ENCODE assay signal across 21 cellular contexts in the genomic region with DNA sequence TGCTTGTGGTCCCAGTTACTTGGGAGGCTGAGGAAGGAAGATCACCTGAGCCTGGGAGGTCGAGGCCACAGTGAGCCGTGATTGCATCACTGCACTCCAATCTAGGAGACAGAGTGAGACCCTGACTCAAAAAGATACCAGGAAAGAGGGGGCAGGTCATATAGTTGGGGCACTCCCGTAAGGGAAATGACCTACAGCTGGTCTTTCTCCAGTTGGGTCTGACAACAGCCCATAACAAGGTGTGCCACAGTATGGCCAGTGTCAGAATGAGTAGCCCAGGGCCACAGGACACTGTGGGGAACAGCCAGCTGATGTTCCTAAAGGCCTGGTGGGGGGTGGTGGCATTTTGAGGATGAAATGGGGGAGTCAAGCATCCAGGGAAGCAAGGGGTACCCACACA. TPM values are rescaled to one million over a fixed set of nuclear protein-coding genes. Genes with fewer than 3 reads are reported as not detected.
DNase-seq lines count a peak whose midpoint lies in the region; ATAC-seq and TF ChIP-seq lines count a peak whose summit lies in the region.
"Had no signal": no experiment of that assay in that cellular context is flagged by ENCODE, and none has a peak within 500 bp of the region (broad histone marks: within the 10 kb centered on the region; RNA-seq: fewer than 3 reads in every experiment).

No MANE protein-coding gene starts in this region.

- no peaks in the 10 kb centered on the region for H3K9me3 ChIP-seq in CD4-positive, alpha-beta memory T cell (ENCODE audit: control insufficient read depth in 1 of 2, low read length in 2 of 2)
- H3K9me3 ChIP-seq: adrenal gland, BE2C, heart left ventricle, SJCRH30, thoracic aorta had no signal

- no peak overlapping the region for H3K4me3 ChIP-seq in CD4-positive, alpha-beta memory T cell (ENCODE audit: low read length in 2 of 2)
- H3K4me3 ChIP-seq: adrenal gland, cardiac muscle cell, heart left ventricle, SJCRH30, thoracic aorta had no signal

- H3K4me1 ChIP-seq in CD4-positive, alpha-beta memory T cell (ENCODE audit: insufficient read depth, low read length) = peaks cover 20% of the 10 kb centered on the region
- H3K4me1 ChIP-seq: adrenal gland, BE2C, SJCRH30 had no signal

- ATAC-seq in activated CD8-positive, alpha-beta T cell treated with anti-CD3 and anti-CD28 coated beads for 36 hours = no peak
- ATAC-seq: activated CD4-positive, CD25-positive, alpha-beta regulatory T cell treated with anti-CD3 and anti-CD28 coated beads, Interleukin-2, amount 50 U/mL, for 24 hours had no signal

- CTCF ChIA-PET in CD4-positive, alpha-beta memory T cell (lab: Charles Lee; ENCODE audit: partially characterized antibody) = no interaction called here
- CTCF ChIA-PET in activated CD8-positive, alpha-beta T cell treated with anti-CD3 and anti-CD28 coated beads for 36 hours (lab: Charles Lee) = interaction anchor here (0.7 to 1.9 kb wide), 2 partner anchors 66 to 184 kb away, joined by 3 to 7 read pairs; no protein-coding TSS in a partner anchor

- peak overlapping the region; percentile 45 for H3K27ac ChIP-seq in C4-2B
- no peak overlapping the region for H3K27ac ChIP-seq in CD4-positive, alpha-beta memory T cell (ENCODE audit: low read depth, low read length)
- H3K27ac ChIP-seq: adrenal gland, cardiac muscle cell, heart left ventricle, SJCRH30, thoracic aorta had no signal

- H3K36me3 Mint-ChIP-seq in CD4-positive, alpha-beta memory T cell = peaks cover 9 to 51% of the 10 kb centered on the region in 2 donors
- peaks cover 47% of the 10 kb centered on the region for H3K36me3 Mint-ChIP-seq in activated CD8-positive, alpha-beta T cell treated with anti-CD3 and anti-CD28 coated beads for 36 hours (ENCODE audit: low read depth)
- peaks cover 7% of the 10 kb centered on the region for H3K36me3 Mint-ChIP-seq in mesothelial cell of epicardium
- H3K36me3 Mint-ChIP-seq: naive B cell had no signal

- peaks cover 36% of the 10 kb centered on the region for H3K36me3 ChIP-seq in CD4-positive, alpha-beta memory T cell (ENCODE audit: insufficient read depth, low read length)

- H3K4me1 Mint-ChIP-seq in CD4-positive, alpha-beta memory T cell = peaks cover 17 to 29% (median 18%) of the 10 kb centered on the region in 4 donors
- peaks cover 24% of the 10 kb centered on the region for H3K4me1 Mint-ChIP-seq in activated CD8-positive, alpha-beta T cell treated with anti-CD3 and anti-CD28 coated beads for 36 hours (ENCODE audit: low read depth)
- H3K4me1 Mint-ChIP-seq in mesothelial cell of epicardium = peaks cover 10% of the 10 kb centered on the region

- H3K9me3 Mint-ChIP-seq in CD4-positive, alpha-beta memory T cell = no peaks in the 10 kb centered on the region
- H3K9me3 Mint-ChIP-seq in activated CD8-positive, alpha-beta T cell treated with anti-CD3 and anti-CD28 coated beads for 36 hours = no peaks in the 10 kb centered on the region
- no peaks in the 10 kb centered on the region for H3K9me3 Mint-ChIP-seq in mesothelial cell of epicardium
- H3K9me3 Mint-ChIP-seq: naive B cell had no signal

- no peaks in the 10 kb centered on the region for H3K27me3 Mint-ChIP-seq in CD4-positive, alpha-beta memory T cell
- no peaks in the 10 kb centered on the region for H3K27me3 Mint-ChIP-seq in activated CD8-positive, alpha-beta T cell treated with anti-CD3 and anti-CD28 coated beads for 36 hours
- no peaks in the 10 kb centered on the region for H3K27me3 Mint-ChIP-seq in mesothelial cell of epicardium (ENCODE audit: low read depth)
- H3K27me3 Mint-ChIP-seq: naive B cell had no signal

- H3K4me3 Mint-ChIP-seq in CD4-positive, alpha-beta memory T cell = no peak overlapping the region
- H3K4me3 Mint-ChIP-seq in activated CD8-positive, alpha-beta T cell treated with anti-CD3 and anti-CD28 coated beads for 36 hours = no peak overlapping the region
- no peak overlapping the region for H3K4me3 Mint-ChIP-seq in mesothelial cell of epicardium

- DNase-seq in CD4-positive, alpha-beta memory T cell = no peak
- DNase-seq in activated CD8-positive, alpha-beta T cell treated with anti-CD3 and anti-CD28 coated beads for 36 hours = no peak
- DNase-seq in mesothelial cell of epicardium (ENCODE audit: low spot score in 2 of 2, unreplicated experiment in 2 of 2) (no peak), hepatic stellate cell (ENCODE audit: low spot score) (no peak), epidermal melanocyte (ENCODE audit: insufficient read length, low spot score) (no peak), hippocampal formation (lab: John Stamatoyannopoulos, UW) (no peak), NCI-H524 treated with DMSO at 0.1 percent for 48 hours (lab: John Stamatoyannopoulos, UW) (no peak)
- DNase-seq: adrenal gland; BE2C; DMS153; heart left ventricle; naive B cell; NCI-H2081 treated with DMSO at 0.1 percent for 48 hours; NCI-H524; OCI-M1; SJCRH30; stimulated activated CD4-positive, alpha-beta T cell treated with anti-CD3 and anti-CD28 coated beads, Interleukin-4, amount 100 ng/mL, for 1 hour had no signal

- H3K27ac Mint-ChIP-seq in CD4-positive, alpha-beta memory T cell = peak overlapping the region in 4 of 7 donors; percentile 56 to 82 (median 66)
- H3K27ac Mint-ChIP-seq in activated CD8-positive, alpha-beta T cell treated with anti-CD3 and anti-CD28 coated beads for 36 hours = peak overlapping the region; percentile 56
- H3K27ac Mint-ChIP-seq in mesothelial cell of epicardium = peak overlapping the region; percentile 85

- H3K27me3 ChIP-seq in CD4-positive, alpha-beta memory T cell (ENCODE audit: insufficient read depth, low read length) = no peaks in the 10 kb centered on the region
- H3K27me3 ChIP-seq: adrenal gland, BE2C, cardiac muscle cell, heart left ventricle, SJCRH30 had no signal

- TF ChIP-seq CTCF in C4-2B (conservative IDR thresholded peaks at IDR 0.05) (no peak), mesothelial cell of epicardium (IDR thresholded peaks at IDR 0.05; ENCODE audit: unreplicated experiment) (no peak)
- no peak for TF ChIP-seq CTCF in activated CD8-positive, alpha-beta T cell treated with anti-CD3 and anti-CD28 coated beads for 36 hours (IDR thresholded peaks at IDR 0.05)

- intact Hi-C loops in CD4-positive, alpha-beta memory T cell (cut with micrococcal nuclease) = no loop called here
- intact Hi-C loops in activated CD8-positive, alpha-beta T cell treated with anti-CD3 and anti-CD28 coated beads for 36 hours (cut with micrococcal nuclease) = no loop called here

- POLR2A ChIA-PET in CD4-positive, alpha-beta memory T cell (lab: Charles Lee; ENCODE audit: partially characterized antibody) = interaction anchor here (0.8 kb wide), 1 partner anchor 11 kb away, joined by 3 read pairs; a partner anchor contains a TSS
- POLR2A ChIA-PET in activated CD8-positive, alpha-beta T cell treated with anti-CD3 and anti-CD28 coated beads for 36 hours (lab: Charles Lee) = interaction anchor here (0.6 to 2.2 kb wide), 8 partner anchors 10 to 46 kb away, joined by 3 to 10 read pairs (median 3); a partner anchor contains a TSS

RNA-seq across cellular contexts. Expression of a gene that starts 10.8 kb away (rescaled TPM):
- total RNA-seq in CD4-positive, alpha-beta memory T cell = 100 to 1,000 TPM; 208 to 250 TPM
- polyA plus RNA-seq in CD4-positive, alpha-beta memory T cell = 100 to 1,000 TPM in 1 of 2 donors, 10 to 100 TPM in 1; 53.5 to 166 TPM
- total RNA-seq in activated CD8-positive, alpha-beta T cell treated with anti-CD3 and anti-CD28 coated beads for 36 hours = 100 to 1,000 TPM; 372 to 379 TPM
- total RNA-seq in mesothelial cell of epicardium = 110 to 115 TPM (median 112 TPM) in 3 replicates

RNA-seq across cellular contexts. Expression of a gene that starts 47.2 kb away (rescaled TPM):
- 1 to 10 TPM; 9.0 to 9.4 TPM for total RNA-seq in CD4-positive, alpha-beta memory T cell
- polyA plus RNA-seq in CD4-positive, alpha-beta memory T cell = 1 to 10 TPM; 1.4 to 2.3 TPM
- 1 to 10 TPM; 6.3 to 6.6 TPM for total RNA-seq in activated CD8-positive, alpha-beta T cell treated with anti-CD3 and anti-CD28 coated beads for 36 hours
- 34.6 to 36.9 TPM (median 34.9 TPM) in 3 replicates for total RNA-seq in mesothelial cell of epicardium
